In the genomic region with DNA sequence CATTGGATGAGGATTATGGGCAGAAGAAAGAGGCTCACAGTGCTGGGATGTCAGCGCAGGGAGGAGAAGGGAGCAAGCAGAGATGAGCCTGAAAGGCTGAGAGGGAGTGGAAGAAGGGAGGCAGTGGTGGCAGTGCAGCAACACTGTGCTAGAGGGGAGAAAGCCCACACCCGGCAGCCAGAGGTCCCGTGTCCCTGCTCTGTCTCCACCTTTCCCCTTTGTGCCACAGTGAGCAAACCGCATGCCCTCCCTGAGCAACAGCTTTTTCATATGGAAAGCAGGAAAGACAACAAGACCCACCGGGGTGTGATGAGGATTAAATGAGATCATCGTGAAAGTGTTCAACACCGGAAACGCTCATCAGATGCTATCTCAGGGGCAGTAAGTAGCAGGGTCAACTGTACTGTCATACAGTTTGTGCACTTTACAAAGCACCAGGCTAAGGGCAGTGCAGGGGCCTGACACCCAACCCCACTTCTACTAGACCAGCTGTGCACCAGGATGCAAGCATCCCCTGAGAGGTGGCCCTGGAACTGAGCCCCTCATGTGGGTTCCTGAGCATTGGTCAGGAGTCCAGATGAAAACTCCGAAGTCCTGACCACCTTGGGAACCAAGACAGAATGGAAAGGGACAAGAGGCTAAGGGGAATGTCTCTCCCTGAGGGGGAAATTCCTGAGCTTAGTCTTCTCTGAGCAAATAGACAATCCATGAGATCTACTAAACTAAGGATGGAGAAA, we compare ENCODE assay signal across 8 cellular contexts. TPM values are rescaled to one million over a fixed set of nuclear protein-coding genes. Genes with fewer than 3 reads are reported as not detected.
DNase-seq lines count a peak whose midpoint lies in the region; ATAC-seq lines count a peak whose summit lies in the region.

No MANE protein-coding gene starts in this region.

- H3K36me3 Mint-ChIP-seq in activated naive CD4-positive, alpha-beta T cell treated with anti-CD3 and anti-CD28 coated beads, Interleukin-2, amount 50 U/mL, for 72 hours = no peaks in the 10 kb centered on the region

- H3K36me3 ChIP-seq in SJSA1 = no peaks in the 10 kb centered on the region

- no peaks in the 10 kb centered on the region for H3K9me3 Mint-ChIP-seq in activated naive CD4-positive, alpha-beta T cell treated with anti-CD3 and anti-CD28 coated beads, Interleukin-2, amount 50 U/mL, for 72 hours

- no peaks in the 10 kb centered on the region for H3K9me3 ChIP-seq in SJSA1 (replicated peaks)

- DNase-seq in activated naive CD4-positive, alpha-beta T cell treated with anti-CD3 and anti-CD28 coated beads, Interleukin-2, amount 50 U/mL, for 72 hours (ENCODE audit: low spot score in 2 of 2) = no peak
- DNase-seq in activated naive CD4-positive, alpha-beta T cell (lab: John Stamatoyannopoulos, UW) = no peak
- DNase-seq in SJSA1 (ENCODE audit: low read depth in 1 of 2, low spot score in 2 of 2) = peak; percentile 56 to 65
- DNase-seq in head of caudate nucleus = peak in 34 of 42 donors; percentile 12 to 64 (median 31)
- DNase-seq in DMS53 treated with DMSO at 0.1 percent for 48 hours (lab: John Stamatoyannopoulos, UW; ENCODE audit: unreplicated experiment) = no peak
- DNase-seq in pons (ENCODE audit: low spot score) = no peak
- no peak for DNase-seq in middle frontal gyrus (ENCODE audit: extremely low spot score, low spot score)

- H3K27me3 ChIP-seq in SJSA1 (replicated peaks) = no peaks in the 10 kb centered on the region

- peak overlapping the region; percentile 11; the same call in 1 of the 2 replicates for H3K27ac ChIP-seq in SJSA1
- peak overlapping the region in 11 of 21 experiments; percentile 4 to 55 (median 29) for H3K27ac ChIP-seq in skin epidermis

- H3K27ac Mint-ChIP-seq in activated naive CD4-positive, alpha-beta T cell treated with anti-CD3 and anti-CD28 coated beads, Interleukin-2, amount 50 U/mL, for 72 hours = peak overlapping the region; percentile 6 to 53

- ATAC-seq in activated naive CD4-positive, alpha-beta T cell treated with anti-CD3 and anti-CD28 coated beads, Interleukin-2, amount 50 U/mL, for 72 hours = peak; percentile 51 to 86

- H3K4me1 ChIP-seq in SJSA1 (replicated peaks) = peaks cover 24% of the 10 kb centered on the region

- H3K4me3 ChIP-seq in SJSA1 = no peak overlapping the region
- no peak overlapping the region for H3K4me3 ChIP-seq in skin epidermis

- intact Hi-C loops in head of caudate nucleus (cut with DNase I) = loop anchor here (5.0 to 10.0 kb wide), 2 partner anchors 121 to 334 kb away; no protein-coding TSS in a partner anchor

RNA-seq across cellular contexts. Expression of a gene that starts 9.1 kb away (rescaled TPM):
- under 1 TPM; 0.46 to 0.68 TPM for total RNA-seq in activated naive CD4-positive, alpha-beta T cell treated with anti-CD3 and anti-CD28 coated beads, Interleukin-2, amount 50 U/mL, for 72 hours
- total RNA-seq in SJSA1 (2014; rRNA removed; shearing (Covaris generic)) = 0.11 TPM in 1 of 2 replicates, not detected in the other

RNA-seq across cellular contexts. Expression of a gene that starts 24.4 kb away (rescaled TPM):
- under 1 TPM; 0.05 to 0.18 TPM for total RNA-seq in activated naive CD4-positive, alpha-beta T cell treated with anti-CD3 and anti-CD28 coated beads, Interleukin-2, amount 50 U/mL, for 72 hours
- 2.2 and 2.3 TPM in 2 replicates for total RNA-seq in SJSA1 (2014; rRNA removed; shearing (Covaris generic))

RNA-seq across cellular contexts. Expression of a gene that starts 32.8 kb away (rescaled TPM):
- total RNA-seq in activated naive CD4-positive, alpha-beta T cell treated with anti-CD3 and anti-CD28 coated beads, Interleukin-2, amount 50 U/mL, for 72 hours = 10 to 100 TPM; 43.5 to 53.0 TPM
- 48.4 and 58.5 TPM in 2 replicates for total RNA-seq in SJSA1 (2014; rRNA removed; shearing (Covaris generic))

RNA-seq across cellular contexts. Expression of a gene that starts 32.9 kb away (rescaled TPM):
- 100 to 1,000 TPM; 120 to 146 TPM for total RNA-seq in activated naive CD4-positive, alpha-beta T cell treated with anti-CD3 and anti-CD28 coated beads, Interleukin-2, amount 50 U/mL, for 72 hours
- total RNA-seq in SJSA1 (2014; rRNA removed; shearing (Covaris generic)) = 162 and 191 TPM in 2 replicates

Comparison
In these comparisons a context has a peak if more than half of its experiments do, and no peak if none do; other contexts are left out.
1. DNase-seq: peak in SJSA1 (2 of 2) and head of caudate nucleus (34 of 42); none in activated naive CD4-positive, alpha-beta T cell treated with anti-CD3 and anti-CD28 coated beads, Interleukin-2, amount 50 U/mL, for 72 hours (0 of 2), activated naive CD4-positive, alpha-beta T cell (0 of 4), DMS53 treated with DMSO at 0.1 percent for 48 hours (single experiment), pons (single experiment) and middle frontal gyrus (single experiment).